23 cellular contexts compared by ENCODE assay signal in genomic region chr13:50873481-50873880, GRCh38. TPM values are rescaled to one million over a fixed set of nuclear protein-coding genes. Genes with fewer than 3 reads are reported as not detected.
"Had no signal": no experiment of that assay in that cellular context is flagged by ENCODE, and none has a peak within 500 bp of the region (broad histone marks: within the 10 kb centered on the region; RNA-seq: fewer than 3 reads in every experiment).

No MANE protein-coding gene starts in this region.

- H3K27ac ChIP-seq: breast epithelium, left lung, ovary, prostate gland, skin epidermis, thoracic aorta, uterus had no signal

- H3K4me1 ChIP-seq: breast epithelium, left lung, prostate gland, uterus had no signal

- H3K36me3 ChIP-seq: breast epithelium, left lung, ovary, prostate gland, thoracic aorta, uterus had no signal

- H3K27me3 ChIP-seq: breast epithelium, left lung, ovary, uterus had no signal

- DNase-seq: activated B cell treated with CpG ODN at 0.5 μM for 24 hours; activated CD4-positive, alpha-beta T cell treated with anti-CD3 and anti-CD28 coated beads, Interleukin-2, amount 50 U/mL, for 1 hour; activated CD8-positive, alpha-beta T cell treated with anti-CD3 and anti-CD28 coated beads for 36 hours; activated naive CD8-positive, alpha-beta T cell treated with anti-CD3 and anti-CD28 coated beads, Interleukin-2, amount 50 U/mL, for 24 hours; activated T-cell treated with anti-CD3 and anti-CD28 coated beads, Interleukin-2, amount 50 U/mL, for 4 hours; foreskin melanocyte; kidney glomerular epithelial cell; left lung; ovary; retina; stimulated activated CD4-positive, alpha-beta T cell treated with anti-CD3 and anti-CD28 coated beads, Interleukin-4, amount 100 ng/mL, for 24 hours; uterus had no signal

- FAIRE-seq: endometrium had no signal

- ATAC-seq: activated CD8-positive, alpha-beta T cell treated with anti-CD3 and anti-CD28 coated beads for 36 hours; activated naive CD8-positive, alpha-beta T cell treated with anti-CD3 and anti-CD28 coated beads, Interleukin-2, amount 50 U/mL, for 24 hours; activated T-cell treated with anti-CD3 and anti-CD28 coated beads, Interleukin-2, amount 50 U/mL, for 4 hours; left lung; sciatic nerve; stimulated activated effector memory CD8-positive, alpha-beta T cell treated with anti-CD3 and anti-CD28 coated beads, Interleukin-12 subunit alpha, Interleukin-12 subunit beta, amount 100 ng/mL, for 72 hours had no signal

- H3K9me3 ChIP-seq: breast epithelium, left lung, ovary, prostate gland, thoracic aorta, uterus had no signal

- H3K4me3 ChIP-seq: breast epithelium, left lung, ovary, prostate gland, skin epidermis, thoracic aorta, uterus had no signal

RNA-seq across cellular contexts. Expression of gene DLEU7, which starts 30.0 kb away (rescaled TPM):
- total RNA-seq: activated B cell treated with CpG ODN at 0.5 μM for 24 hours; activated CD8-positive, alpha-beta T cell treated with anti-CD3 and anti-CD28 coated beads for 36 hours; activated T-cell treated with anti-CD3 and anti-CD28 coated beads, Interleukin-2, amount 50 U/mL, for 4 hours; activated T-helper 2 cell treated with anti-CD3 and anti-CD28 coated beads, Interferon-gamma antibody, Interleukin-2, Interleukin-4, amounts not matched to agents 10 μg/mL and 5 μg/mL and 100 μg/mL, durations not matched to agents 14 hours and 24 hours and 36 hours; epithelial cell of proximal tubule; glomerular endothelial cell; lung microvascular endothelial cell; uterus had no signal
